ENCODE assay signal across 20 cellular contexts in the genomic region with DNA sequence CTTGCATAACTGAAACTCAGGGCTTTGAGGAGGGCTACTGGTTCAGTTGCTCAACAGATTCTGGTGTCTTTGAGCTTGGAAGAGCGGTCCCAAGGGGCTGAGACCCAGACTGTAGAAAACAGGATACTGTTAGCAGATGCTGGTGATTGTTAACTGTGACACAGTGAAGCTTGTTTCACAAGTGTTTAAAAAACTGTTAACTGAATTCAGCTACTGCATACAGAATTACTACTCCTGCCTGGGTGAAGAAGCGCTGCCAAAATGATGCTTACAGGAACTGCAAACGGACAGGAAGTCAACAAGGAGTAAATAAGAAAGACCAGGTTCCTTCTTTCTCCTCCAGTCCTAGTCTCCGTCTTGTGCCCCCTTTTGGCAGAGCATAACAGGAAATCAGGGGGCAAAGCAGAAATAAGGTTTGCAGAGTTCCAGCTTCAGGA.
A peak's percentile ranks its signal among the peaks of the same experiment; 100 is the strongest.
DNase-seq lines count a peak whose midpoint lies in the region; ATAC-seq and TF ChIP-seq lines count a peak whose summit lies in the region.
"Had no signal": no experiment of that assay in that cellular context is flagged by ENCODE, and none has a peak within 500 bp of the region (broad histone marks: within the 10 kb centered on the region; RNA-seq: fewer than 3 reads in every experiment).

No MANE protein-coding gene starts in this region.

- intact Hi-C loops in upper lobe of right lung (cut with DNase I): no loop called here

- peak overlapping the region in 1 of 2 donors; percentile 7 for H3K4me3 Mint-ChIP-seq in stimulated activated naive CD8-positive, alpha-beta T cell treated with anti-CD3 and anti-CD28 coated beads, Interleukin-15, amount 100 ng/mL, for 72 hours
- H3K4me3 Mint-ChIP-seq: activated CD4-positive, alpha-beta memory T cell treated with anti-CD3 and anti-CD28 coated beads for 36 hours; activated naive CD4-positive, alpha-beta T cell treated with anti-CD3 and anti-CD28 coated beads, Interleukin-2, amount 10 ng/mL, durations not matched to agents 7 days and 5 days; CD4-positive, alpha-beta T cell; central memory CD8-positive, alpha-beta T cell had no signal

- no peaks in the 10 kb centered on the region for H3K4me1 ChIP-seq in upper lobe of right lung
- H3K4me1 ChIP-seq: gastrocnemius medialis, tibial artery had no signal

- H3K27me3 Mint-ChIP-seq in stimulated activated naive CD8-positive, alpha-beta T cell treated with anti-CD3 and anti-CD28 coated beads, Interleukin-15, amount 100 ng/mL, for 72 hours: no peaks in the 10 kb centered on the region
- H3K27me3 Mint-ChIP-seq: CD4-positive, alpha-beta T cell; progenitor cell of endocrine pancreas had no signal

- DNase-seq in stimulated activated naive CD8-positive, alpha-beta T cell treated with anti-CD3 and anti-CD28 coated beads, Interleukin-15, Interleukin-2, amounts not matched to agents 100 U/mL and 50 U/mL, for 24 hours: no peak
- DNase-seq in stimulated activated naive CD8-positive, alpha-beta T cell treated with anti-CD3 and anti-CD28 coated beads, Interleukin-15, amount 100 ng/mL, for 72 hours: no peak
- DNase-seq in NOMO-1 treated with dmso at 0.1 percent for 144 hours (lab: John Stamatoyannopoulos, UW; ENCODE audit: unreplicated experiment) (peak; percentile 22), globus pallidus (ENCODE audit: low spot score) (peak; percentile 7), upper lobe of right lung (no peak), activated gamma-delta T cell treated with Interleukin-2 at 50 U/mL for 16 hours (no peak)
- DNase-seq: activated CD4-positive, alpha-beta memory T cell treated with anti-CD3 and anti-CD28 coated beads for 36 hours; activated naive CD4-positive, alpha-beta T cell treated with anti-CD3 and anti-CD28 coated beads, Interleukin-2, amount 10 ng/mL, durations not matched to agents 7 days and 5 days; CD4-positive, alpha-beta T cell; gastrocnemius medialis; NCI-H1436 treated with DMSO at 0.1 percent for 48 hours; NCI-H2171; NCI-H524 treated with DMSO at 0.1 percent for 48 hours; SHP77 treated with DMSO at 0.1 percent for 48 hours; tibial artery; WERI-Rb-1 had no signal

- TF ChIP-seq CTCF in upper lobe of right lung (IDR thresholded peaks at IDR 0.05): no peak

- H3K27me3 ChIP-seq in upper lobe of right lung: no peaks in the 10 kb centered on the region
- H3K27me3 ChIP-seq: gastrocnemius medialis, tibial artery had no signal

- H3K27ac ChIP-seq in upper lobe of right lung: no peak overlapping the region
- H3K27ac ChIP-seq: gastrocnemius medialis, tibial artery, WERI-Rb-1 had no signal

- H3K4me3 ChIP-seq in upper lobe of right lung: no peak overlapping the region
- H3K4me3 ChIP-seq: gastrocnemius medialis, tibial artery had no signal

- peak overlapping the region in 1 of 2 donors; percentile 63 for H3K27ac Mint-ChIP-seq in stimulated activated naive CD8-positive, alpha-beta T cell treated with anti-CD3 and anti-CD28 coated beads, Interleukin-15, amount 100 ng/mL, for 72 hours
- H3K27ac Mint-ChIP-seq: activated CD4-positive, alpha-beta memory T cell treated with anti-CD3 and anti-CD28 coated beads for 36 hours; activated naive CD4-positive, alpha-beta T cell treated with anti-CD3 and anti-CD28 coated beads, Interleukin-2, amount 10 ng/mL, durations not matched to agents 7 days and 5 days; CD4-positive, alpha-beta T cell; progenitor cell of endocrine pancreas had no signal

- H3K9me3 Mint-ChIP-seq in stimulated activated naive CD8-positive, alpha-beta T cell treated with anti-CD3 and anti-CD28 coated beads, Interleukin-15, amount 100 ng/mL, for 72 hours: peaks cover 0 to 13% of the 10 kb centered on the region in 2 donors
- H3K9me3 Mint-ChIP-seq: activated CD4-positive, alpha-beta memory T cell treated with anti-CD3 and anti-CD28 coated beads for 36 hours; activated naive CD4-positive, alpha-beta T cell treated with anti-CD3 and anti-CD28 coated beads, Interleukin-2, amount 10 ng/mL, durations not matched to agents 7 days and 5 days; CD4-positive, alpha-beta T cell; central memory CD8-positive, alpha-beta T cell had no signal

- peaks cover 11% of the 10 kb centered on the region for H3K4me1 Mint-ChIP-seq in stimulated activated naive CD8-positive, alpha-beta T cell treated with anti-CD3 and anti-CD28 coated beads, Interleukin-15, amount 100 ng/mL, for 72 hours

- ATAC-seq in stimulated activated naive CD8-positive, alpha-beta T cell treated with anti-CD3 and anti-CD28 coated beads, Interleukin-15, Interleukin-2, amounts not matched to agents 100 U/mL and 50 U/mL, for 24 hours: peak; percentile 40
- no peak for ATAC-seq in stimulated activated naive CD8-positive, alpha-beta T cell treated with anti-CD3 and anti-CD28 coated beads, Interleukin-15, amount 100 ng/mL, for 72 hours
- ATAC-seq in upper lobe of right lung (peak; percentile 54), GM19463 (IDR thresholded peaks at IDR 0.05; ENCODE audit: unreplicated experiment) (no peak), GM21737 (IDR thresholded peaks at IDR 0.05; ENCODE audit: unreplicated experiment) (no peak)
- ATAC-seq: gastrocnemius medialis had no signal

- no peaks in the 10 kb centered on the region for H3K9me3 ChIP-seq in upper lobe of right lung
- H3K9me3 ChIP-seq: gastrocnemius medialis, tibial artery had no signal

- no peaks in the 10 kb centered on the region for H3K36me3 ChIP-seq in upper lobe of right lung
- H3K36me3 ChIP-seq: gastrocnemius medialis, tibial artery, WERI-Rb-1 had no signal

Comparison
In these comparisons a context has a peak if more than half of its experiments do, and no peak if none do; other contexts are left out.
1. ATAC-seq: peak in stimulated activated naive CD8-positive, alpha-beta T cell treated with anti-CD3 and anti-CD28 coated beads, Interleukin-15, Interleukin-2, amounts not matched to agents 100 U/mL and 50 U/mL, for 24 hours (single experiment) and upper lobe of right lung (single experiment); none in stimulated activated naive CD8-positive, alpha-beta T cell treated with anti-CD3 and anti-CD28 coated beads, Interleukin-15, amount 100 ng/mL, for 72 hours (single experiment), GM19463 (single experiment) and GM21737 (single experiment).
2. DNase-seq: peak in NOMO-1 treated with dmso at 0.1 percent for 144 hours (single experiment) and globus pallidus (single experiment); none in stimulated activated naive CD8-positive, alpha-beta T cell treated with anti-CD3 and anti-CD28 coated beads, Interleukin-15, Interleukin-2, amounts not matched to agents 100 U/mL and 50 U/mL, for 24 hours (single experiment), stimulated activated naive CD8-positive, alpha-beta T cell treated with anti-CD3 and anti-CD28 coated beads, Interleukin-15, amount 100 ng/mL, for 72 hours (0 of 2), upper lobe of right lung (single experiment) and activated gamma-delta T cell treated with Interleukin-2 at 50 U/mL for 16 hours (single experiment).